Comparison of ENCODE assay signal across 21 cellular contexts in the genomic region with DNA sequence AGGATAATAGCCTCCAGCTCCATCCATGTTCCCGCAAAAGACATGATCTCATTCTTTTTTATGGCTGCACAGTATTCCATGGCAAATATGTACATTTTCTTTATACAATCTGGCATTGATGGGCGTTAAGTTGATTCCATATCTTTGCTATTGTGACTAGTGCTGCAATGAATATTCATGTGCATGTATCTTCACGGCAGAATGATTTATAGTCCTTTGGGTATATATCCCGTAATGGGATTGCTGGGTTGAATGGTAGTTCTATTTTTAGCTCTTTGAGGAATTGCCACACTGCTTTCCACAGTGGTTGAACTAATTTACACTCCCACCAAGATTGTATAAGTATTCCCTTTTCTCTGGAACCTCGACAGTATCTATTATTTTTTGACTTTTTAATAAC. TPM values are rescaled to one million over a fixed set of nuclear protein-coding genes. Genes with fewer than 3 reads are reported as not detected.
"Had no signal": no experiment of that assay in that cellular context is flagged by ENCODE, and none has a peak within 500 bp of the region (broad histone marks: within the 10 kb centered on the region; RNA-seq: fewer than 3 reads in every experiment).

No MANE protein-coding gene starts in this region.

RNA-seq across cellular contexts. Expression of a gene that starts 11.7 kb away (rescaled TPM):
- total RNA-seq: colonic mucosa; dermis microvascular lymphatic vessel endothelial cell; endodermal cell; esophagus squamous epithelium; gastrocnemius medialis; glomerular endothelial cell; kidney epithelial cell; left ventricle myocardium superior; lower leg skin; lung microvascular endothelial cell; mucosa of descending colon; naive thymus-derived CD8-positive, alpha-beta T cell had no signal
- polyA plus RNA-seq: keratinocyte; naive thymus-derived CD8-positive, alpha-beta T cell had no signal

RNA-seq across cellular contexts. Expression of a gene that starts 44.0 kb away (rescaled TPM):
- total RNA-seq: colonic mucosa; dermis microvascular lymphatic vessel endothelial cell; endodermal cell; esophagus mucosa; esophagus squamous epithelium; gastrocnemius medialis; glomerular endothelial cell; heart right ventricle; kidney epithelial cell; left cardiac atrium; left lung; left ventricle myocardium superior; lower leg skin; lower lobe of right lung; lung microvascular endothelial cell; mesenteric fat pad; mesothelial cell of epicardium; mucosa of descending colon; myocyte; naive thymus-derived CD8-positive, alpha-beta T cell had no signal
- polyA plus RNA-seq: heart right ventricle; keratinocyte; naive thymus-derived CD8-positive, alpha-beta T cell had no signal
